In the genomic region with DNA sequence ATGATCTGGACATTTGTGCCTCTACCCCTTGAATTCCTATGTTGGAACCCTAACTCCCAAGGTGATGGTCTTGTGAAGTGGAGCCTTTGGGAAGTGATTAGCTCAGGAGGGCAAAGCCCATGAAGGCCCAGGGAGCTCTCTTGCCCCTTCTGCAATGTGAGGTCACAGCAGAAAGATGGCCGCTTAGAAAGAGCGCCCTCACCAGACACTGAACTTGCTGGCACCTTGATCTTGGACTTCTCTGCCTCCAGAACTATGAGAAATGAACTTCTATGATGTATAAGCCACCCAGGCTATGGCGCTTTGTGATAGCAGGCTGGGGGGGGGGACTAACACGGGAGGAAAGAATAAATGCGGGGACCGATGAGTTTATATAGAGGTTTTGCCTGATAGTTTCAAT, we compare ENCODE assay signal across 33 cellular contexts. TPM values are rescaled to one million over a fixed set of nuclear protein-coding genes. Genes with fewer than 3 reads are reported as not detected.
"Had no signal": no experiment of that assay in that cellular context is flagged by ENCODE, and none has a peak within 500 bp of the region (broad histone marks: within the 10 kb centered on the region; RNA-seq: fewer than 3 reads in every experiment).

No MANE protein-coding gene starts in this region.

- DNase-seq: hypothalamus; islet precursor cell; left ventricle myocardium inferior; mesendoderm; midbrain; mucosa of descending colon; right lobe of liver; stimulated activated CD4-positive, alpha-beta T cell treated with anti-CD3 and anti-CD28 coated beads, Interleukin-1b, Interleukin-23, amount 100 ng/mL, for 48 hours; stimulated activated CD4-positive, alpha-beta T cell treated with anti-CD3 and anti-CD28 coated beads, Interleukin-2, amount 100 ng/mL, for 48 hours; stimulated activated CD4-positive, alpha-beta T cell treated with anti-CD3 and anti-CD28 coated beads, Interleukin-4, amount 100 ng/mL, for 4 hours; stimulated activated CD8-positive, alpha-beta memory T cell treated with anti-CD3 and anti-CD28 coated beads, Interleukin-4, amount 100 ng/mL, for 48 hours; stimulated activated naive CD4-positive, alpha-beta T cell treated with Interleukin-2 at 50 U/mL for 16 hours; uterus had no signal

- H3K27ac ChIP-seq: left ventricle myocardium inferior, ovary, right atrium auricular region, right lobe of liver, tibial nerve, uterus had no signal

- H3K9me3 ChIP-seq: mucosa of descending colon, ovary, right atrium auricular region, right lobe of liver, tibial nerve, uterus had no signal

- H3K4me1 ChIP-seq: left ventricle myocardium inferior, right atrium auricular region, right lobe of liver, uterus had no signal

- H3K27ac Mint-ChIP-seq: naive thymus-derived CD4-positive, alpha-beta T cell; natural killer cell treated with Interleukin-12 subunit alpha and Interleukin-12 subunit beta and Interleukin-15 and Interleukin-18, amount 100 ng/mL, for 72 hours; progenitor cell of endocrine pancreas; stimulated activated memory B cell treated with anti-CD40 and anti-IgM and Interleukin-4, amounts not matched to agents 10 μg/mL and 1 μg/mL and 100 μg/mL, for 72 hours; stimulated activated naive CD8-positive, alpha-beta T cell treated with anti-CD3 and anti-CD28 coated beads, Interleukin-15, amount 100 ng/mL, for 72 hours; type B pancreatic cell had no signal

- H3K4me2 ChIP-seq: smooth muscle cell had no signal

- H3K4me3 Mint-ChIP-seq: naive thymus-derived CD4-positive, alpha-beta T cell; natural killer cell treated with Interleukin-12 subunit alpha and Interleukin-12 subunit beta and Interleukin-15 and Interleukin-18, amount 100 ng/mL, for 72 hours; stimulated activated memory B cell treated with anti-CD40 and anti-IgM and Interleukin-4, amounts not matched to agents 10 μg/mL and 1 μg/mL and 100 μg/mL, for 72 hours; stimulated activated naive CD8-positive, alpha-beta T cell treated with anti-CD3 and anti-CD28 coated beads, Interleukin-15, amount 100 ng/mL, for 72 hours; type B pancreatic cell had no signal

- H3K36me3 ChIP-seq: left ventricle myocardium inferior, ovary, right atrium auricular region, tibial nerve, uterus had no signal

- H3K4me3 ChIP-seq: left ventricle myocardium inferior, lung, mucosa of descending colon, ovary, right atrium auricular region, right lobe of liver, smooth muscle cell, tibial nerve, uterus had no signal

- H3K27me3 ChIP-seq: ovary, right atrium auricular region, right lobe of liver, tibial nerve, uterus had no signal

- H3K9me3 Mint-ChIP-seq: natural killer cell treated with Interleukin-12 subunit alpha and Interleukin-12 subunit beta and Interleukin-15 and Interleukin-18, amount 100 ng/mL, for 72 hours; stimulated activated memory B cell treated with anti-CD40 and anti-IgM and Interleukin-4, amounts not matched to agents 10 μg/mL and 1 μg/mL and 100 μg/mL, for 72 hours; stimulated activated naive CD8-positive, alpha-beta T cell treated with anti-CD3 and anti-CD28 coated beads, Interleukin-15, amount 100 ng/mL, for 72 hours; type B pancreatic cell had no signal

- H3K36me3 Mint-ChIP-seq: naive thymus-derived CD4-positive, alpha-beta T cell; natural killer cell treated with Interleukin-12 subunit alpha and Interleukin-12 subunit beta and Interleukin-15 and Interleukin-18, amount 100 ng/mL, for 72 hours; stimulated activated memory B cell treated with anti-CD40 and anti-IgM and Interleukin-4, amounts not matched to agents 10 μg/mL and 1 μg/mL and 100 μg/mL, for 72 hours; type B pancreatic cell had no signal

- ATAC-seq: naive thymus-derived CD4-positive, alpha-beta T cell had no signal

- H3K4me1 Mint-ChIP-seq: naive thymus-derived CD4-positive, alpha-beta T cell; stimulated activated memory B cell treated with anti-CD40 and anti-IgM and Interleukin-4, amounts not matched to agents 10 μg/mL and 1 μg/mL and 100 μg/mL, for 72 hours; stimulated activated naive CD8-positive, alpha-beta T cell treated with anti-CD3 and anti-CD28 coated beads, Interleukin-15, amount 100 ng/mL, for 72 hours had no signal

RNA-seq across cellular contexts. Expression of a gene that starts 45.3 kb away (rescaled TPM):
- total RNA-seq: kidney epithelial cell; left ventricle myocardium inferior; lower leg skin; lung; mucosa of descending colon; myocyte; naive thymus-derived CD4-positive, alpha-beta T cell; natural killer cell treated with Interleukin-12 subunit alpha and Interleukin-12 subunit beta and Interleukin-15 and Interleukin-18, amount 100 ng/mL, for 72 hours; omental fat pad; progenitor cell of endocrine pancreas; pulmonary artery endothelial cell; right atrium auricular region; skeletal muscle tissue; smooth muscle cell; temporal lobe; tibial nerve; ureter; uterus had no signal
- polyA plus RNA-seq: lung; naive thymus-derived CD4-positive, alpha-beta T cell; neural cell; smooth muscle cell had no signal
